In genomic region chr2:217687771-217688170, GRCh38 we compare ENCODE assay signal across 15 cellular contexts.
"Had no signal": no experiment of that assay in that cellular context is flagged by ENCODE, and none has a peak within 500 bp of the region (broad histone marks: within the 10 kb centered on the region; RNA-seq: fewer than 3 reads in every experiment).

No MANE protein-coding gene starts in this region.

- H3K4me1 ChIP-seq: SJSA1 had no signal

- DNase-seq: activated B cell treated with CpG ODN at 0.5 μM for 24 hours; activated CD4-positive, alpha-beta T cell treated with anti-CD3 and anti-CD28 coated beads, Interleukin-2, amount 10 ng/mL, durations not matched to agents 24 days and 14 days; activated CD8-positive, alpha-beta memory T cell treated with anti-CD3 and anti-CD28 coated beads, Interleukin-2, amount 50 U/mL, for 48 hours; activated gamma-delta T cell; activated naive CD8-positive, alpha-beta T cell treated with anti-CD3 and anti-CD28 coated beads for 36 hours; activated T-cell treated with anti-CD3 and anti-CD28 coated beads, Interleukin-2, amount 50 U/mL, for 72 hours; effector CD8-positive, alpha-beta T cell; kidney glomerular epithelial cell; sigmoid colon; stimulated activated CD4-positive, alpha-beta T cell treated with anti-CD3 and anti-CD28 coated beads, Interleukin-2, amount 100 ng/mL, for 24 hours; SW 1271 had no signal

- H3K27me3 ChIP-seq: sigmoid colon, SJSA1 had no signal

- H3K36me3 ChIP-seq: sigmoid colon, SJSA1 had no signal

- H3K4me3 ChIP-seq: sigmoid colon, SJSA1 had no signal

- H3K27ac ChIP-seq: SJSA1 had no signal

- ATAC-seq: activated T-cell treated with anti-CD3 and anti-CD28 coated beads, Interleukin-2, amount 50 U/mL, for 72 hours had no signal

- H3K9me3 ChIP-seq: sigmoid colon, SJSA1 had no signal

- H3K36me3 Mint-ChIP-seq: brain, type B pancreatic cell had no signal

- H3K4me1 Mint-ChIP-seq: activated B cell treated with CpG ODN at 0.5 μM for 24 hours; activated CD4-positive, alpha-beta T cell treated with anti-CD3 and anti-CD28 coated beads, Interleukin-2, amount 10 ng/mL, durations not matched to agents 24 days and 14 days had no signal

- H3K4me3 Mint-ChIP-seq: activated B cell treated with CpG ODN at 0.5 μM for 24 hours; activated CD4-positive, alpha-beta T cell treated with anti-CD3 and anti-CD28 coated beads, Interleukin-2, amount 10 ng/mL, durations not matched to agents 24 days and 14 days; activated naive CD8-positive, alpha-beta T cell treated with anti-CD3 and anti-CD28 coated beads for 36 hours; activated T-cell treated with anti-CD3 and anti-CD28 coated beads, Interleukin-2, amount 50 U/mL, for 72 hours; brain; T-helper 2 cell treated with Interferon-gamma antibody and Interleukin-4, amounts not matched to agents 5 μg/mL and 100 μg/mL, for 36 hours; type B pancreatic cell had no signal

- H3K9me3 Mint-ChIP-seq: activated B cell treated with CpG ODN at 0.5 μM for 24 hours; activated naive CD8-positive, alpha-beta T cell treated with anti-CD3 and anti-CD28 coated beads for 36 hours; activated T-cell treated with anti-CD3 and anti-CD28 coated beads, Interleukin-2, amount 50 U/mL, for 72 hours; T-helper 2 cell treated with Interferon-gamma antibody and Interleukin-4, amounts not matched to agents 5 μg/mL and 100 μg/mL, for 36 hours had no signal

- H3K27ac Mint-ChIP-seq: activated B cell treated with CpG ODN at 0.5 μM for 24 hours; activated CD4-positive, alpha-beta T cell treated with anti-CD3 and anti-CD28 coated beads, Interleukin-2, amount 10 ng/mL, durations not matched to agents 24 days and 14 days; activated naive CD8-positive, alpha-beta T cell treated with anti-CD3 and anti-CD28 coated beads for 36 hours; activated T-cell treated with anti-CD3 and anti-CD28 coated beads, Interleukin-2, amount 50 U/mL, for 72 hours; brain; T-helper 2 cell treated with Interferon-gamma antibody and Interleukin-4, amounts not matched to agents 5 μg/mL and 100 μg/mL, for 36 hours; type B pancreatic cell had no signal

- H3K27me3 Mint-ChIP-seq: activated naive CD8-positive, alpha-beta T cell treated with anti-CD3 and anti-CD28 coated beads for 36 hours; type B pancreatic cell had no signal
